In genomic region chr5:115855959-115856358, GRCh38 we compare ENCODE assay signal across 20 cellular contexts. TPM values are rescaled to one million over a fixed set of nuclear protein-coding genes. Genes with fewer than 3 reads are reported as not detected.
DNase-seq lines count a peak whose midpoint lies in the region; ATAC-seq and TF ChIP-seq lines count a peak whose summit lies in the region.
"Had no signal": no experiment of that assay in that cellular context is flagged by ENCODE, and none has a peak within 500 bp of the region (broad histone marks: within the 10 kb centered on the region; RNA-seq: fewer than 3 reads in every experiment).

No MANE protein-coding gene starts in this region.

- CTCF ChIA-PET in HEK293 (lab: Yijun Ruan, JAX), result no interaction called here

- peak; percentile 68 to 84 for ATAC-seq in gastrocnemius medialis
- ATAC-seq: PC-3 had no signal

- no peak for TF ChIP-seq POLR2A in gastrocnemius medialis (IDR thresholded peaks at IDR 0.05)

- no peak overlapping the region for H3K27ac ChIP-seq in HEK293 (ENCODE audit: extremely low read depth, low read depth, low read length)
- H3K27ac ChIP-seq in gastrocnemius medialis, result peak overlapping the region in 1 of 4 donors; percentile 7
- H3K27ac ChIP-seq: epithelial cell of prostate, left ventricle myocardium inferior, prostate gland, SJCRH30, transverse colon had no signal

- H3K4me3 ChIP-seq in HEK293 (ENCODE audit: low read depth, low read length), result no peak overlapping the region
- no peak overlapping the region for H3K4me3 ChIP-seq in fibroblast of the aortic adventitia (ENCODE audit: low read depth, low read length)
- no peak overlapping the region for H3K4me3 ChIP-seq in gastrocnemius medialis
- H3K4me3 ChIP-seq: cardiac muscle cell, left ventricle myocardium inferior, prostate gland, SJCRH30, transverse colon had no signal

- peaks cover 27% of the 10 kb centered on the region for H3K4me1 ChIP-seq in HEK293 (ENCODE audit: control insufficient read depth, insufficient read depth, low read length)
- H3K4me1 ChIP-seq in gastrocnemius medialis, result peaks cover 36 to 43% of the 10 kb centered on the region in 2 donors
- H3K4me1 ChIP-seq: prostate gland had no signal

- H3K9me3 ChIP-seq in HEK293 (ENCODE audit: control insufficient read depth, insufficient read depth, low read depth, low read length) (no peaks in the 10 kb centered on the region), gastrocnemius medialis (peaks cover 0 to 9% (median 0%) of the 10 kb centered on the region in 3 donors)
- H3K9me3 ChIP-seq: prostate gland, SJCRH30, transverse colon had no signal

- intact Hi-C loops in gastrocnemius medialis (cut with DNase I; ENCODE audit: low total_unique reads), result loop anchor here (2.0 kb wide), 1 partner anchor 13 kb away; no protein-coding TSS in a partner anchor

- POLR2A ChIA-PET in HEK293 (lab: Yijun Ruan, JAX), result no interaction called here

- in situ Hi-C loops in gastrocnemius medialis (cut with MboI; ENCODE audit: low sequenced_read_pairs in 4 of 4), result loop anchor here in 1 of 4 donors (25.0 kb wide), 1 partner anchor 544 kb away; no protein-coding TSS in a partner anchor
- in situ Hi-C loops in ACHN (cut with HindIII; ENCODE audit: low pct_ligation_motif_present, low pct_unique_long_range_greater_than_20kb, low sequenced_read_pairs), result no loop called here

- DNase-seq in SKM-1 treated with dmso at 0.1 percent for 144 hours (lab: John Stamatoyannopoulos, UW; ENCODE audit: unreplicated experiment) (peak; percentile 57), fibroblast of the aortic adventitia (ENCODE audit: low read depth) (peak; percentile 47), gastrocnemius medialis (no peak), COLO829 (ENCODE audit: low spot score) (no peak), C1 segment of cervical spinal cord (lab: John Stamatoyannopoulos, UW) (no peak), ACHN (no peak)
- DNase-seq: activated effector memory CD4-positive, alpha-beta T cell treated with Interleukin-2 at 50 U/mL for 16 hours; glutamatergic neuron; left ventricle myocardium inferior; NCI-H1436 treated with DMSO at 0.1 percent for 48 hours; NCI-H748 treated with DMSO at 0.1 percent for 48 hours; PC-3; SJCRH30; small intestine; stimulated activated CD4-positive, alpha-beta T cell treated with anti-CD3 and anti-CD28 coated beads, Interleukin-2, amount 100 ng/mL, for 48 hours; transverse colon had no signal

- no peak for TF ChIP-seq CTCF in HEK293 (tag by site-specific recombination; IDR thresholded peaks at IDR 0.05)
- TF ChIP-seq CTCF in fibroblast of the aortic adventitia (IDR thresholded peaks at IDR 0.05; ENCODE audit: insufficient read depth, low read length), result no peak
- no peak for TF ChIP-seq CTCF in gastrocnemius medialis (IDR thresholded peaks at IDR 0.05 in 4 of 5, conservative IDR thresholded peaks at IDR 0.05 in 1 of 5)

- no peaks in the 10 kb centered on the region for H3K36me3 ChIP-seq in HEK293 (ENCODE audit: control insufficient read depth in 2 of 2, insufficient read depth in 1 of 2, low read length in 2 of 2)
- H3K36me3 ChIP-seq in gastrocnemius medialis, result no peaks in the 10 kb centered on the region
- H3K36me3 ChIP-seq: cardiac muscle cell, prostate gland, SJCRH30, transverse colon had no signal

- H3K27me3 ChIP-seq in gastrocnemius medialis, result no peaks in the 10 kb centered on the region
- H3K27me3 ChIP-seq: cardiac muscle cell, SJCRH30, transverse colon had no signal

TF ChIP-seq in HEK293, 187 proteins besides CTCF, POLR2A, EP300 and RAD21:
- no peak for TF ChIP-seq HOXA7 (CRISPR knock-in tag; IDR thresholded peaks at IDR 0.05; ENCODE audit: borderline replicate concordance)
- peak; percentile 73; the same call in 1 of the 2 replicates for TF ChIP-seq ZNF664 (tag by site-specific recombination; IDR thresholded peaks at IDR 0.05)
- TF ChIP-seq PRDM6 (tag by site-specific recombination; IDR thresholded peaks at IDR 0.05), result peak; percentile 43; the same call in 1 of the 2 replicates

RNA-seq across cellular contexts. Expression of gene AP3S1, which starts 14.2 kb away (rescaled TPM):
- total RNA-seq in fibroblast of the aortic adventitia (ENCODE audit: low replicate concordance) (109 and 237 TPM in 2 replicates), gastrocnemius medialis (100 to 1,000 TPM in 1 of 4 donors, 10 to 100 TPM in 3; 13.0 to 121 (median 25.5) TPM)

RNA-seq across cellular contexts. Expression of gene ATG12, which starts 14.6 kb away (rescaled TPM):
- total RNA-seq in fibroblast of the aortic adventitia (ENCODE audit: low replicate concordance), result 88.2 and 105 TPM in 2 replicates
- 10 to 100 TPM; 10.3 to 35.1 (median 23.6) TPM for total RNA-seq in gastrocnemius medialis

RNA-seq across cellular contexts. Expression of gene CDO1, which starts 39.5 kb away (rescaled TPM):
- total RNA-seq in fibroblast of the aortic adventitia (ENCODE audit: low replicate concordance) (7.0 and 24.8 TPM in 2 replicates), gastrocnemius medialis (10 to 100 TPM; 21.6 to 28.4 (median 23.7) TPM)
- total RNA-seq: PC-3, SJCRH30 had no signal

Comparison
In these comparisons a context has a peak if more than half of its experiments do, and no peak if none do; other contexts are left out.
1. DNase-seq: peak in SKM-1 treated with dmso at 0.1 percent for 144 hours (single experiment) and fibroblast of the aortic adventitia (single experiment); none in gastrocnemius medialis (0 of 2), COLO829 (single experiment), C1 segment of cervical spinal cord (0 of 14) and ACHN (single experiment).